2 cellular contexts compared by ENCODE assay signal in the genomic region with DNA sequence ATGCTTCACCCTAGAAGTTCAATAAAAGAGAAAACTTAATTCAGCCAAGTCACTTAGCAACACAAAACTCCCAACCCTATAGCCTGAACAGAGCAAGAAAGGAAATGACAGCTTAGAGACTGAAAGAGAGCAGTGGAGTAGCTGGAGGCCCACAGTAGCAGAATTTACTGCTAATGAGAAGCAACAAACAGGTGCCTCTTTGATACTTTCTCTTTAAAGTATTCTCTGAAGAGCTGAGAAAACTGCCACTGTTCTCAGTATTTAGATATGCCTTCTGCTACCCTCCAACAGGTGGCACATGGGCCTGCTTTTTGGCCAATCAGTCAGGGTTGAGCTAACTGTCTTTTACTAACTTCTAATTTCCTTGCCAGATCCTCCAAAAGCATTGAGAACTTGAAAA.
TF ChIP-seq lines count a peak whose summit lies in the region.

No MANE protein-coding gene starts in this region.

TF ChIP-seq in GM23338, 12 proteins besides CTCF, POLR2A, EP300 and RAD21 (continued from another document):
- TF ChIP-seq, protein P1, sequence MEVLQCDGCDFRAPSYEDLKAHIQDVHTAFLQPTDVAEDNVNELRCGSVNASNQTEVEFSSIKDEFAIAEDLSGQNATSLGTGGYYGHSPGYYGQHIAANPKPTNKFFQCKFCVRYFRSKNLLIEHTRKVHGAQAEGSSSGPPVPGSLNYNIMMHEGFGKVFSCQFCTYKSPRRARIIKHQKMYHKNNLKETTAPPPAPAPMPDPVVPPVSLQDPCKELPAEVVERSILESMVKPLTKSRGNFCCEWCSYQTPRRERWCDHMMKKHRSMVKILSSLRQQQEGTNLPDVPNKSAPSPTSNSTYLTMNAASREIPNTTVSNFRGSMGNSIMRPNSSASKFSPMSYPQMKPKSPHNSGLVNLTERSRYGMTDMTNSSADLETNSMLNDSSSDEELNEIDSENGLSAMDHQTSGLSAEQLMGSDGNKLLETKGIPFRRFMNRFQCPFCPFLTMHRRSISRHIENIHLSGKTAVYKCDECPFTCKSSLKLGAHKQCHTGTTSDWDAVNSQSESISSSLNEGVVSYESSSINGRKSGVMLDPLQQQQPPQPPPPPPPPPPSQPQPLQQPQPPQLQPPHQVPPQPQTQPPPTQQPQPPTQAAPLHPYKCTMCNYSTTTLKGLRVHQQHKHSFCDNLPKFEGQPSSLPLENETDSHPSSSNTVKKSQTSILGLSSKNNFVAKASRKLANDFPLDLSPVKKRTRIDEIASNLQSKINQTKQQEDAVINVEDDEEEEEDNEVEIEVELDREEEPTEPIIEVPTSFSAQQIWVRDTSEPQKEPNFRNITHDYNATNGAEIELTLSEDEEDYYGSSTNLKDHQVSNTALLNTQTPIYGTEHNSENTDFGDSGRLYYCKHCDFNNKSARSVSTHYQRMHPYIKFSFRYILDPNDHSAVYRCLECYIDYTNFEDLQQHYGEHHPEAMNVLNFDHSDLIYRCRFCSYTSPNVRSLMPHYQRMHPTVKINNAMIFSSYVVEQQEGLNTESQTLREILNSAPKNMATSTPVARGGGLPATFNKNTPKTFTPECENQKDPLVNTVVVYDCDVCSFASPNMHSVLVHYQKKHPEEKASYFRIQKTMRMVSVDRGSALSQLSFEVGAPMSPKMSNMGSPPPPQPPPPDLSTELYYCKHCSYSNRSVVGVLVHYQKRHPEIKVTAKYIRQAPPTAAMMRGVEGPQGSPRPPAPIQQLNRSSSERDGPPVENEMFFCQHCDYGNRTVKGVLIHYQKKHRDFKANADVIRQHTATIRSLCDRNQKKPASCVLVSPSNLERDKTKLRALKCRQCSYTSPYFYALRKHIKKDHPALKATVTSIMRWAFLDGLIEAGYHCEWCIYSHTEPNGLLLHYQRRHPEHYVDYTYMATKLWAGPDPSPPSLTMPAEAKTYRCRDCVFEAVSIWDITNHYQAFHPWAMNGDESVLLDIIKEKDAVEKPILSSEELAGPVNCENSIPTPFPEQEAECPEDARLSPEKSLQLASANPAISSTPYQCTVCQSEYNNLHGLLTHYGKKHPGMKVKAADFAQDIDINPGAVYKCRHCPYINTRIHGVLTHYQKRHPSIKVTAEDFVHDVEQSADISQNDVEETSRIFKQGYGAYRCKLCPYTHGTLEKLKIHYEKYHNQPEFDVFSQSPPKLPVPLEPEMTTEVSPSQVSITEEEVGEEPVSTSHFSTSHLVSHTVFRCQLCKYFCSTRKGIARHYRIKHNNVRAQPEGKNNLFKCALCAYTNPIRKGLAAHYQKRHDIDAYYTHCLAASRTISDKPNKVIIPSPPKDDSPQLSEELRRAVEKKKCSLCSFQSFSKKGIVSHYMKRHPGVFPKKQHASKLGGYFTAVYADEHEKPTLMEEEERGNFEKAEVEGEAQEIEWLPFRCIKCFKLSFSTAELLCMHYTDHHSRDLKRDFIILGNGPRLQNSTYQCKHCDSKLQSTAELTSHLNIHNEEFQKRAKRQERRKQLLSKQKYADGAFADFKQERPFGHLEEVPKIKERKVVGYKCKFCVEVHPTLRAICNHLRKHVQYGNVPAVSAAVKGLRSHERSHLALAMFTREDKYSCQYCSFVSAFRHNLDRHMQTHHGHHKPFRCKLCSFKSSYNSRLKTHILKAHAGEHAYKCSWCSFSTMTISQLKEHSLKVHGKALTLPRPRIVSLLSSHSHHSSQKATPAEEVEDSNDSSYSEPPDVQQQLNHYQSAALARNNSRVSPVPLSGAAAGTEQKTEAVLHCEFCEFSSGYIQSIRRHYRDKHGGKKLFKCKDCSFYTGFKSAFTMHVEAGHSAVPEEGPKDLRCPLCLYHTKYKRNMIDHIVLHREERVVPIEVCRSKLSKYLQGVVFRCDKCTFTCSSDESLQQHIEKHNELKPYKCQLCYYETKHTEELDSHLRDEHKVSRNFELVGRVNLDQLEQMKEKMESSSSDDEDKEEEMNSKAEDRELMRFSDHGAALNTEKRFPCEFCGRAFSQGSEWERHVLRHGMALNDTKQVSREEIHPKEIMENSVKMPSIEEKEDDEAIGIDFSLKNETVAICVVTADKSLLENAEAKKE (CRISPR knock-in tag; IDR thresholded peaks at IDR 0.05): no peak

TF ChIP-seq in SK-N-SH treated with all-trans-retinoic acid at 6 μM for 48 hours, 23 proteins besides CTCF, POLR2A, EP300 and RAD21 (continued from another document):
- TF ChIP-seq, protein P2, sequence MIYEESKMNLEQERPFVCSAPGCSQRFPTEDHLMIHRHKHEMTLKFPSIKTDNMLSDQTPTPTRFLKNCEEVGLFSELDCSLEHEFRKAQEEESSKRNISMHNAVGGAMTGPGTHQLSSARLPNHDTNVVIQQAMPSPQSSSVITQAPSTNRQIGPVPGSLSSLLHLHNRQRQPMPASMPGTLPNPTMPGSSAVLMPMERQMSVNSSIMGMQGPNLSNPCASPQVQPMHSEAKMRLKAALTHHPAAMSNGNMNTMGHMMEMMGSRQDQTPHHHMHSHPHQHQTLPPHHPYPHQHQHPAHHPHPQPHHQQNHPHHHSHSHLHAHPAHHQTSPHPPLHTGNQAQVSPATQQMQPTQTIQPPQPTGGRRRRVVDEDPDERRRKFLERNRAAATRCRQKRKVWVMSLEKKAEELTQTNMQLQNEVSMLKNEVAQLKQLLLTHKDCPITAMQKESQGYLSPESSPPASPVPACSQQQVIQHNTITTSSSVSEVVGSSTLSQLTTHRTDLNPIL (CRISPR knock-in tag; IDR thresholded peaks at IDR 0.05; ENCODE audit: low read depth): no peak
- TF ChIP-seq ZFP30 (CRISPR knock-in tag; IDR thresholded peaks at IDR 0.05) (no peak), RARB (CRISPR knock-in tag; IDR thresholded peaks at IDR 0.05) (no peak), ZC3H10 (CRISPR knock-in tag; IDR thresholded peaks at IDR 0.05) (no peak)
TF ChIP-seq in SK-N-SH treated with all-trans-retinoic acid at 6 μM for 48 hours: peak in this region for 0.
